ENCODE assay signal across 8 cellular contexts in the genomic region with DNA sequence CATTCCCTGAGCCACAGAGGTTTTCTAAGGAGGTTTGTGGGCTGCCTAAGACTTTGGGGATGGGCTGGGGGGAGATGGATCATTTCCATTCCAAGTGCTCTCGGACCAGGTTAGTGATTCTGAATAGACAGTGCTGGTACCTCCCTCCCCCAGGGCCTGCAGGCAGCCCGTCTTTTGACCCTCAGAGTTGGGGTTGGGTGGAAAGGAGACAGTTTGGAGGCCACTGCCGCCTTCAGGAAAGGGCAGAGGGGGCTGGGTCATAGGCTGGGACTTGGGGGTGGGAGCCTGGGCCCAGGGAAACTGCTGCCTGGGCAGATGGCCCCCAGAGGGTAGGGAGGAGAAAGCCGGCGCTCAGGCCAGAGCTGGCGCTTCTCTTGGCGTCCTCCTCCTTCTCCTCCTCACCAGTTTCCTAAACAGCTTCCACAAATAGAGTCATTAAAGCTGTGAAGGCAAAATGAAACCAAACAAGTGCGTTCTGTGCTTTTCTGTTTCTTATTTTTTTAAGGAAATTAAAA. TPM values are rescaled to one million over a fixed set of nuclear protein-coding genes. Genes with fewer than 3 reads are reported as not detected.
DNase-seq lines count a peak whose midpoint lies in the region; ATAC-seq and TF ChIP-seq lines count a peak whose summit lies in the region.

No MANE protein-coding gene starts in this region.

- POLR2A ChIA-PET in MCF 10A (lab: Yijun Ruan, JAX): interaction anchor here (0.7 to 9.3 kb wide), 4 partner anchors 29 to 505 kb away, joined by 3 to 146 read pairs (median 6); no protein-coding TSS in a partner anchor

- H3K4me3 Mint-ChIP-seq in activated naive CD4-positive, alpha-beta T cell treated with anti-CD3 and anti-CD28 coated beads for 36 hours: peak overlapping the region; percentile 34
- peak overlapping the region; percentile 79 for H3K4me3 Mint-ChIP-seq in MCF 10A (ENCODE audit: unreplicated experiment)
- no peak overlapping the region for H3K4me3 Mint-ChIP-seq in stimulated activated naive B cell treated with anti-CD40 and anti-IgM and Interleukin-4, amounts not matched to agents 10 μg/mL and 1 μg/mL and 100 μg/mL, for 72 hours

- H3K9ac ChIP-seq in liver (ENCODE audit: low read depth in 1 of 2, low read length in 2 of 2): no peak overlapping the region

- H3K27ac ChIP-seq in liver (ENCODE audit: low read depth in 1 of 2, low read length in 2 of 2) (peak overlapping the region in 1 of 2 donors; percentile 32), transverse colon (peak overlapping the region; percentile 8 to 59 (median 29))

- intact Hi-C loops in activated naive CD4-positive, alpha-beta T cell treated with anti-CD3 and anti-CD28 coated beads for 36 hours (cut with micrococcal nuclease): loop anchor here (10.0 kb wide), 1 partner anchor 1642 kb away; a partner anchor contains a TSS
- intact Hi-C loops in MCF 10A (cut with micrococcal nuclease) (no loop called here), transverse colon (cut with DNase I; ENCODE audit: low total_unique reads) (no loop called here)

- no peak for ATAC-seq in stimulated activated naive B cell treated with anti-CD40 and anti-IgM and Interleukin-4, amounts not matched to agents 10 μg/mL and 1 μg/mL and 100 μg/mL, for 72 hours (replicated peaks)

- CTCF ChIA-PET in activated naive CD4-positive, alpha-beta T cell treated with anti-CD3 and anti-CD28 coated beads for 36 hours (lab: Charles Lee): no interaction called here
- CTCF ChIA-PET in MCF 10A (lab: Yijun Ruan, JAX): interaction anchor here (0.6 to 1.6 kb wide), 5 partner anchors 22 to 1012 kb away, joined by 3 to 7 read pairs (median 3); no protein-coding TSS in a partner anchor

- peaks cover 52% of the 10 kb centered on the region for H3K27me3 Mint-ChIP-seq in activated naive CD4-positive, alpha-beta T cell treated with anti-CD3 and anti-CD28 coated beads for 36 hours (ENCODE audit: low read depth)
- H3K27me3 Mint-ChIP-seq in MCF 10A (ENCODE audit: insufficient read depth, unreplicated experiment): peaks cover 3% of the 10 kb centered on the region
- H3K27me3 Mint-ChIP-seq in stimulated activated naive B cell treated with anti-CD40 and anti-IgM and Interleukin-4, amounts not matched to agents 10 μg/mL and 1 μg/mL and 100 μg/mL, for 72 hours: peaks cover 63 to 90% of the 10 kb centered on the region in 2 donors

- H3K36me3 Mint-ChIP-seq in activated naive CD4-positive, alpha-beta T cell treated with anti-CD3 and anti-CD28 coated beads for 36 hours (ENCODE audit: low read depth): no peaks in the 10 kb centered on the region
- peaks cover 5% of the 10 kb centered on the region for H3K36me3 Mint-ChIP-seq in MCF 10A (ENCODE audit: insufficient read depth, unreplicated experiment)
- H3K36me3 Mint-ChIP-seq in stimulated activated naive B cell treated with anti-CD40 and anti-IgM and Interleukin-4, amounts not matched to agents 10 μg/mL and 1 μg/mL and 100 μg/mL, for 72 hours: no peaks in the 10 kb centered on the region

- H3K36me3 ChIP-seq in liver (ENCODE audit: control insufficient read depth in 4 of 4, insufficient read depth in 3 of 4, low read depth in 1 of 4, low read length in 3 of 4) (no peaks in the 10 kb centered on the region), transverse colon (no peaks in the 10 kb centered on the region)

- no peak overlapping the region for H3K27ac Mint-ChIP-seq in activated naive CD4-positive, alpha-beta T cell treated with anti-CD3 and anti-CD28 coated beads for 36 hours
- peak overlapping the region; percentile 83 for H3K27ac Mint-ChIP-seq in MCF 10A (ENCODE audit: low read depth, unreplicated experiment)
- H3K27ac Mint-ChIP-seq in stimulated activated naive B cell treated with anti-CD40 and anti-IgM and Interleukin-4, amounts not matched to agents 10 μg/mL and 1 μg/mL and 100 μg/mL, for 72 hours: no peak overlapping the region

- in situ Hi-C loops in transverse colon (cut with MboI; ENCODE audit: low pct_ligation_motif_present in 1 of 4, low pct_unique_long_range_greater_than_20kb in 1 of 4, low sequenced_read_pairs in 3 of 4): no loop called here

- no TSS peak for BruUV-seq in MCF 10A (replicated peaks; lab: Mats Ljungman, UMichigan)

- no peak for TF ChIP-seq EP300 in transverse colon (IDR thresholded peaks at IDR 0.05; ENCODE audit: low read depth)

- TF ChIP-seq RAD21 in liver (IDR thresholded peaks at IDR 0.05): no peak

- H3K9me3 Mint-ChIP-seq in activated naive CD4-positive, alpha-beta T cell treated with anti-CD3 and anti-CD28 coated beads for 36 hours: no peaks in the 10 kb centered on the region
- no peaks in the 10 kb centered on the region for H3K9me3 Mint-ChIP-seq in MCF 10A (ENCODE audit: unreplicated experiment)
- H3K9me3 Mint-ChIP-seq in stimulated activated naive B cell treated with anti-CD40 and anti-IgM and Interleukin-4, amounts not matched to agents 10 μg/mL and 1 μg/mL and 100 μg/mL, for 72 hours: no peaks in the 10 kb centered on the region

- TF ChIP-seq CTCF in MCF 10A (IDR thresholded peaks at IDR 0.05; ENCODE audit: unreplicated experiment) (no peak), liver (IDR thresholded peaks at IDR 0.05; ENCODE audit: low read depth, low read length, missing input control) (no peak), transverse colon (IDR thresholded peaks at IDR 0.05) (no peak)

- H3K27me3 ChIP-seq in liver (ENCODE audit: control insufficient read depth in 4 of 4, insufficient read depth in 4 of 4, low read length in 3 of 4): peaks cover 0 to 3% (median 2%) of the 10 kb centered on the region in 4 donors
- peaks cover 30% of the 10 kb centered on the region for H3K27me3 ChIP-seq in transverse colon

- H3K4me3 ChIP-seq in liver (ENCODE audit: low read depth in 1 of 3, low read length in 3 of 3) (peak overlapping the region; percentile 30 to 61 (median 59)), transverse colon (peak overlapping the region; percentile 4 to 57 (median 35))

- H3K4me1 ChIP-seq in liver (ENCODE audit: control insufficient read depth in 4 of 4, insufficient read depth in 4 of 4, low read length in 3 of 4): peaks cover 16 to 30% (median 22%) of the 10 kb centered on the region in 4 donors
- H3K4me1 ChIP-seq in transverse colon: peaks cover 9 to 45% (median 38%) of the 10 kb centered on the region in 4 donors

- TF ChIP-seq POLR2A in transverse colon (IDR thresholded peaks at IDR 0.05): no peak

- DNase-seq in activated naive CD4-positive, alpha-beta T cell treated with anti-CD3 and anti-CD28 coated beads for 36 hours: no peak
- no peak for DNase-seq in activated naive CD4-positive, alpha-beta T cell treated with anti-CD3 and anti-CD28 coated beads, Interleukin-2, amount 50 U/mL, for 16 hours
- DNase-seq in MCF 10A (ENCODE audit: unreplicated experiment): no peak
- DNase-seq in transverse colon: no peak
- no peak for DNase-seq in NCI-H226
- no peak for DNase-seq in stimulated activated naive B cell treated with anti-CD40 and anti-IgM and Interleukin-4, amounts not matched to agents 10 μg/mL and 1 μg/mL and 100 μg/mL, for 72 hours
- DNase-seq in stimulated activated CD4-positive, alpha-beta T cell treated with anti-CD3 and anti-CD28 coated beads, Interleukin-12 subunit alpha, Interleukin-12 subunit beta, amount 100 ng/mL, for 4 hours: no peak

- H3K9me3 ChIP-seq in liver (ENCODE audit: control insufficient read depth in 4 of 4, low read length in 3 of 4): no peaks in the 10 kb centered on the region
- H3K9me3 ChIP-seq in transverse colon: no peaks in the 10 kb centered on the region

- 30% methylated on average over 8 of the region's 8 CpGs for WGBS in liver
- WGBS in transverse colon (ENCODE audit: low coverage in 1 of 2), 2 donors: 18 to 39% methylated on average over 4 to 8 of the region's 8 CpGs

- peaks cover 12% of the 10 kb centered on the region for H3K4me1 Mint-ChIP-seq in activated naive CD4-positive, alpha-beta T cell treated with anti-CD3 and anti-CD28 coated beads for 36 hours (ENCODE audit: low read depth)
- H3K4me1 Mint-ChIP-seq in MCF 10A (ENCODE audit: insufficient read depth, unreplicated experiment): peaks cover 25% of the 10 kb centered on the region
- peaks cover 11 to 32% of the 10 kb centered on the region in 2 donors for H3K4me1 Mint-ChIP-seq in stimulated activated naive B cell treated with anti-CD40 and anti-IgM and Interleukin-4, amounts not matched to agents 10 μg/mL and 1 μg/mL and 100 μg/mL, for 72 hours

TF ChIP-seq in liver, 16 proteins besides CTCF, POLR2A, EP300 and RAD21:
- no peak for TF ChIP-seq HNF4A (conservative IDR thresholded peaks at IDR 0.05)

RNA-seq across cellular contexts. Expression of a gene that starts 4.4 kb away (rescaled TPM):
- total RNA-seq in activated naive CD4-positive, alpha-beta T cell treated with anti-CD3 and anti-CD28 coated beads for 36 hours: under 1 TPM; 0.05 TPM
- 80.5 and 82.4 TPM in 2 replicates for total RNA-seq in MCF 10A (2022)
- 1 to 10 TPM; 1.4 to 1.8 TPM for total RNA-seq in liver
- 1 to 10 TPM in 1 of 2 donors, under 1 TPM in 1; 0.56 to 1.2 TPM for polyA plus RNA-seq in liver
- total RNA-seq in transverse colon: 10 to 100 TPM; 12.3 to 74.1 (median 41.2) TPM

Comparison
In these comparisons a context has a peak if more than half of its experiments do, and no peak if none do; other contexts are left out.
1. H3K4me3 Mint-ChIP-seq: peak in activated naive CD4-positive, alpha-beta T cell treated with anti-CD3 and anti-CD28 coated beads for 36 hours (single experiment) and MCF 10A (single experiment); none in stimulated activated naive B cell treated with anti-CD40 and anti-IgM and Interleukin-4, amounts not matched to agents 10 μg/mL and 1 μg/mL and 100 μg/mL, for 72 hours (0 of 2).
2. RNA of a gene that starts 4.4 kb away (total RNA-seq): 80.5 to 82.4 TPM in MCF 10A and 12.3 to 74.1 TPM in transverse colon; 1.4 to 1.8 TPM in liver and 0.05 TPM in activated naive CD4-positive, alpha-beta T cell treated with anti-CD3 and anti-CD28 coated beads for 36 hours; every median in the first group is over 4 times any median in the second.